Comparison of ENCODE assay signal across 1 cellular context in the genomic region with DNA sequence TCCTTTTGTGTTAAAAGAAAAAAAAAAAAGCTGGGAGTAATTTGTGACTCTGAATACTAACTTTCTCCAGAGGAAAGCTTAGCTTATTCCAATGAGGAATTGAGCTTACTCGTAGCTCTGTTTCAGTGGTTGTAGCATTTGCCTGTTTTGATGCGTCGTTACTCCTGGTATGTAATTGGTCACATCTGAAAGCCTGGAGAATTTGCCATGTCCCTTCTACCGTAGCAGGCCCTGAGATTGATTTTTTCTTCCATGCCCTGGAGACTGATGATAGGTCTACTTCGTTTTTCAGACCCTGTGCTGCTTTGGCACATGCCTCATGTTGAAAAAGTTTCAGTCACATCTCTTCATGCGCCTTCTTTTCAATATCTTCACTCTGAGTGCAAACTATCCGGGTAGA.
TF ChIP-seq lines count a peak whose summit lies in the region.

No MANE protein-coding gene starts in this region.

TF ChIP-seq in GM23338, 12 proteins besides CTCF, POLR2A, EP300 and RAD21 (continued from another document):
- TF ChIP-seq, protein P1, sequence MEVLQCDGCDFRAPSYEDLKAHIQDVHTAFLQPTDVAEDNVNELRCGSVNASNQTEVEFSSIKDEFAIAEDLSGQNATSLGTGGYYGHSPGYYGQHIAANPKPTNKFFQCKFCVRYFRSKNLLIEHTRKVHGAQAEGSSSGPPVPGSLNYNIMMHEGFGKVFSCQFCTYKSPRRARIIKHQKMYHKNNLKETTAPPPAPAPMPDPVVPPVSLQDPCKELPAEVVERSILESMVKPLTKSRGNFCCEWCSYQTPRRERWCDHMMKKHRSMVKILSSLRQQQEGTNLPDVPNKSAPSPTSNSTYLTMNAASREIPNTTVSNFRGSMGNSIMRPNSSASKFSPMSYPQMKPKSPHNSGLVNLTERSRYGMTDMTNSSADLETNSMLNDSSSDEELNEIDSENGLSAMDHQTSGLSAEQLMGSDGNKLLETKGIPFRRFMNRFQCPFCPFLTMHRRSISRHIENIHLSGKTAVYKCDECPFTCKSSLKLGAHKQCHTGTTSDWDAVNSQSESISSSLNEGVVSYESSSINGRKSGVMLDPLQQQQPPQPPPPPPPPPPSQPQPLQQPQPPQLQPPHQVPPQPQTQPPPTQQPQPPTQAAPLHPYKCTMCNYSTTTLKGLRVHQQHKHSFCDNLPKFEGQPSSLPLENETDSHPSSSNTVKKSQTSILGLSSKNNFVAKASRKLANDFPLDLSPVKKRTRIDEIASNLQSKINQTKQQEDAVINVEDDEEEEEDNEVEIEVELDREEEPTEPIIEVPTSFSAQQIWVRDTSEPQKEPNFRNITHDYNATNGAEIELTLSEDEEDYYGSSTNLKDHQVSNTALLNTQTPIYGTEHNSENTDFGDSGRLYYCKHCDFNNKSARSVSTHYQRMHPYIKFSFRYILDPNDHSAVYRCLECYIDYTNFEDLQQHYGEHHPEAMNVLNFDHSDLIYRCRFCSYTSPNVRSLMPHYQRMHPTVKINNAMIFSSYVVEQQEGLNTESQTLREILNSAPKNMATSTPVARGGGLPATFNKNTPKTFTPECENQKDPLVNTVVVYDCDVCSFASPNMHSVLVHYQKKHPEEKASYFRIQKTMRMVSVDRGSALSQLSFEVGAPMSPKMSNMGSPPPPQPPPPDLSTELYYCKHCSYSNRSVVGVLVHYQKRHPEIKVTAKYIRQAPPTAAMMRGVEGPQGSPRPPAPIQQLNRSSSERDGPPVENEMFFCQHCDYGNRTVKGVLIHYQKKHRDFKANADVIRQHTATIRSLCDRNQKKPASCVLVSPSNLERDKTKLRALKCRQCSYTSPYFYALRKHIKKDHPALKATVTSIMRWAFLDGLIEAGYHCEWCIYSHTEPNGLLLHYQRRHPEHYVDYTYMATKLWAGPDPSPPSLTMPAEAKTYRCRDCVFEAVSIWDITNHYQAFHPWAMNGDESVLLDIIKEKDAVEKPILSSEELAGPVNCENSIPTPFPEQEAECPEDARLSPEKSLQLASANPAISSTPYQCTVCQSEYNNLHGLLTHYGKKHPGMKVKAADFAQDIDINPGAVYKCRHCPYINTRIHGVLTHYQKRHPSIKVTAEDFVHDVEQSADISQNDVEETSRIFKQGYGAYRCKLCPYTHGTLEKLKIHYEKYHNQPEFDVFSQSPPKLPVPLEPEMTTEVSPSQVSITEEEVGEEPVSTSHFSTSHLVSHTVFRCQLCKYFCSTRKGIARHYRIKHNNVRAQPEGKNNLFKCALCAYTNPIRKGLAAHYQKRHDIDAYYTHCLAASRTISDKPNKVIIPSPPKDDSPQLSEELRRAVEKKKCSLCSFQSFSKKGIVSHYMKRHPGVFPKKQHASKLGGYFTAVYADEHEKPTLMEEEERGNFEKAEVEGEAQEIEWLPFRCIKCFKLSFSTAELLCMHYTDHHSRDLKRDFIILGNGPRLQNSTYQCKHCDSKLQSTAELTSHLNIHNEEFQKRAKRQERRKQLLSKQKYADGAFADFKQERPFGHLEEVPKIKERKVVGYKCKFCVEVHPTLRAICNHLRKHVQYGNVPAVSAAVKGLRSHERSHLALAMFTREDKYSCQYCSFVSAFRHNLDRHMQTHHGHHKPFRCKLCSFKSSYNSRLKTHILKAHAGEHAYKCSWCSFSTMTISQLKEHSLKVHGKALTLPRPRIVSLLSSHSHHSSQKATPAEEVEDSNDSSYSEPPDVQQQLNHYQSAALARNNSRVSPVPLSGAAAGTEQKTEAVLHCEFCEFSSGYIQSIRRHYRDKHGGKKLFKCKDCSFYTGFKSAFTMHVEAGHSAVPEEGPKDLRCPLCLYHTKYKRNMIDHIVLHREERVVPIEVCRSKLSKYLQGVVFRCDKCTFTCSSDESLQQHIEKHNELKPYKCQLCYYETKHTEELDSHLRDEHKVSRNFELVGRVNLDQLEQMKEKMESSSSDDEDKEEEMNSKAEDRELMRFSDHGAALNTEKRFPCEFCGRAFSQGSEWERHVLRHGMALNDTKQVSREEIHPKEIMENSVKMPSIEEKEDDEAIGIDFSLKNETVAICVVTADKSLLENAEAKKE (CRISPR knock-in tag; IDR thresholded peaks at IDR 0.05) = no peak
- TF ChIP-seq EZH2 (IDR thresholded peaks at IDR 0.05; ENCODE audit: low read depth, unreplicated experiment) = no peak
- TF ChIP-seq JUNB (IDR thresholded peaks at IDR 0.05; ENCODE audit: unreplicated experiment) = no peak
- no peak for TF ChIP-seq POLR2AphosphoS5 (IDR thresholded peaks at IDR 0.05; ENCODE audit: low read depth)
- no peak for TF ChIP-seq ZNF114 (CRISPR knock-in tag; IDR thresholded peaks at IDR 0.05)
- no peak for TF ChIP-seq NANOG (IDR thresholded peaks at IDR 0.05; ENCODE audit: borderline replicate concordance)
- TF ChIP-seq ZNF331 (CRISPR knock-in tag; IDR thresholded peaks at IDR 0.05; ENCODE audit: low read depth) = no peak
